In genomic region chr15:39782441-39783138, GRCh38 we compare ENCODE assay signal across 1 cellular context.
TF ChIP-seq lines count a peak whose summit lies in the region.

TSS of gene FSIP1 (minus strand) at chr15:39782841. CDS start at chr15:39776524, 6,317 bp downstream.

TF ChIP-seq in H1, 55 proteins besides CTCF, POLR2A, EP300 and RAD21 (continued from another document):
- TF ChIP-seq PHF8 (conservative IDR thresholded peaks at IDR 0.05; ENCODE audit: low read depth, low read length) = peak; percentile 62
- TF ChIP-seq SAP30 (IDR thresholded peaks at IDR 0.05; ENCODE audit: insufficient read depth, insufficient replicate concordance, low read length) = peak; percentile 62
- TF ChIP-seq CEBPB (IDR thresholded peaks at IDR 0.05; ENCODE audit: low read depth, low read length) = no peak
- TF ChIP-seq JUND (IDR thresholded peaks at IDR 0.05; ENCODE audit: low read length) = peak; percentile 77
- TF ChIP-seq ATF3 (IDR thresholded peaks at IDR 0.05; ENCODE audit: insufficient read depth, low read depth, low read length) = no peak
- TF ChIP-seq E2F6 (IDR thresholded peaks at IDR 0.05) = 0 out of 2 replicates have a peak, but pooled peaks have one; percentile 41
- no peak for TF ChIP-seq GABPA (IDR thresholded peaks at IDR 0.05; ENCODE audit: borderline replicate concordance, insufficient read depth, low read length)
- TF ChIP-seq RFX5 (IDR thresholded peaks at IDR 0.05; ENCODE audit: borderline replicate concordance, low read depth, low read length) = peak; percentile 46; the same call in 1 of the 2 replicates
- TF ChIP-seq CHD1 (IDR thresholded peaks at IDR 0.05; ENCODE audit: low read depth, low read length) = peak; percentile 83
- 0 out of 2 replicates have a peak, but pooled peaks have one; percentile 38 for TF ChIP-seq SP4 (IDR thresholded peaks at IDR 0.05; ENCODE audit: low read length)
- peak; percentile 84 for TF ChIP-seq TAF1 (IDR thresholded peaks at IDR 0.05; ENCODE audit: low read depth, low read length)
- TF ChIP-seq GTF2F1 (IDR thresholded peaks at IDR 0.05; ENCODE audit: borderline replicate concordance, low read depth, low read length) = peak; percentile 76; the same call in 1 of the 2 replicates
- peak; percentile 87 for TF ChIP-seq RBBP5 (IDR thresholded peaks at IDR 0.05; ENCODE audit: borderline replicate concordance, low read depth, low read length)
- TF ChIP-seq POU5F1 (IDR thresholded peaks at IDR 0.05; ENCODE audit: low read depth, low read length) = no peak
- no peak for TF ChIP-seq EZH2 (IDR thresholded peaks at IDR 0.05; ENCODE audit: low read depth, low read length, severe bottlenecking)
- TF ChIP-seq POLR2AphosphoS5 (IDR thresholded peaks at IDR 0.05; ENCODE audit: low read depth, low read length) = peak; percentile 78
- TF ChIP-seq CHD2 (IDR thresholded peaks at IDR 0.05; ENCODE audit: low read length) = peak; percentile 100
- TF ChIP-seq KDM5A (IDR thresholded peaks at IDR 0.05; ENCODE audit: low read length) = 0 out of 2 replicates have a peak, but pooled peaks have one; percentile 17
- TF ChIP-seq CBX5 (IDR thresholded peaks at IDR 0.05; ENCODE audit: low read depth, low read length) = no peak
- TF ChIP-seq KDM1A (IDR thresholded peaks at IDR 0.05; ENCODE audit: borderline replicate concordance, low read length) = peak; percentile 74; the same call in 1 of the 2 replicates
- TF ChIP-seq ASH2L (IDR thresholded peaks at IDR 0.05; ENCODE audit: low read length) = peak; percentile 68
- TF ChIP-seq SIX5 (IDR thresholded peaks at IDR 0.05; ENCODE audit: low read depth, low read length) = no peak; the same call in 1 of the 2 replicates
- peak in 1 of 2 experiments; percentile 78; a peak in 2 of 4 replicates for TF ChIP-seq HDAC2 (IDR thresholded peaks at IDR 0.05; ENCODE audit: borderline replicate concordance in 1 of 2, low read depth in 2 of 2, low read length in 2 of 2)
- TF ChIP-seq CREB1 (IDR thresholded peaks at IDR 0.05) = no peak; the same call in 1 of the 2 replicates
- TF ChIP-seq SRF (IDR thresholded peaks at IDR 0.05; ENCODE audit: low read depth, low read length) = 0 out of 2 replicates have a peak, but pooled peaks have one; percentile 3
- no peak for TF ChIP-seq SUZ12 (IDR thresholded peaks at IDR 0.05; ENCODE audit: low read length)
- TF ChIP-seq MAX (IDR thresholded peaks at IDR 0.05) = no peak; the same call in none of the 2 replicates
- TF ChIP-seq TEAD4 (IDR thresholded peaks at IDR 0.05; ENCODE audit: low read depth, low read length) = no peak
- no peak for TF ChIP-seq BACH1 (IDR thresholded peaks at IDR 0.05; ENCODE audit: low read length)
- TF ChIP-seq JUN (IDR thresholded peaks at IDR 0.05; ENCODE audit: low read depth, low read length) = no peak
